9 cellular contexts compared by ENCODE assay signal in the genomic region with DNA sequence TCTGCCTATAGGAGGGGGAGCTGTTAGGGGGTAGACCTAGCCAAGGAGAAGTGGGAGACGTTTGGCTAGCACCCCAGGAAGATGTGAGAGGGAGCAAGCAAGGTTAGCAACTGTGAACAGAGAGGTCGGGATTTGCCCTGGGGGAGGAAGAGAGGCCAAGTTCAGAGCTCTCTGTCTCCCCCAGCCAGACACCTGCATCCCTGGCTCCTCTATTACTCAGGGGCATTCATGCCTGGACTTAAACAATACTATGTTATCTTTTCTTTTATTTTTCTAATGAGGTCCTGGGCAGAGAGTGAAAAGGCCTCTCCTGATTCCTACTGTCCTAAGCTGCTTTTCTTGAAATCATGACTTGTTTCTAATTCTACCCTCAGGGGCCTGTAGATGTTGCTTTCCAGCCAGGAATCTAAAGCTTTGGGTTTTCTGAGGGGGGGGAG. TPM values are rescaled to one million over a fixed set of nuclear protein-coding genes. Genes with fewer than 3 reads are reported as not detected.
DNase-seq lines count a peak whose midpoint lies in the region; ATAC-seq, FAIRE-seq and TF ChIP-seq lines count a peak whose summit lies in the region.
"Had no signal": no experiment of that assay in that cellular context is flagged by ENCODE, and none has a peak within 500 bp of the region (broad histone marks: within the 10 kb centered on the region; RNA-seq: fewer than 3 reads in every experiment).

No MANE protein-coding gene starts in this region.

- FAIRE-seq in pancreas (lab: Jason Lieb, UNC) = no peak

- POLR2A ChIA-PET in CD8-positive, alpha-beta T cell (lab: Charles Lee) = interaction anchor here (0.6 to 9.3 kb wide), 12 partner anchors 9 to 319 kb away, joined by 3 to 512 read pairs (median 19); a partner anchor contains a TSS

- H3K27me3 ChIP-seq in CD8-positive, alpha-beta T cell (ENCODE audit: insufficient read depth, low read length) = no peaks in the 10 kb centered on the region
- H3K27me3 ChIP-seq in Peyer's patch (no peaks in the 10 kb centered on the region), pancreas (no peaks in the 10 kb centered on the region)

- TF ChIP-seq POLR2A in Peyer's patch (IDR thresholded peaks at IDR 0.05) = no peak

- WGBS in pancreas, 2 donors = 16 to 26% methylated on average over 2 of the region's 2 CpGs

- peaks cover 62% of the 10 kb centered on the region for H3K4me1 ChIP-seq in CD8-positive, alpha-beta T cell (ENCODE audit: insufficient read depth, low read length)
- peaks cover 6 to 41% (median 9%) of the 10 kb centered on the region in 4 donors for H3K4me1 ChIP-seq in Peyer's patch
- H3K4me1 ChIP-seq in pancreas = peaks cover 0 to 26% (median 11%) of the 10 kb centered on the region in 3 donors

- no peaks in the 10 kb centered on the region for H3K27me3 Mint-ChIP-seq in CD8-positive, alpha-beta T cell (ENCODE audit: low read depth)

- H3K36me3 ChIP-seq in CD8-positive, alpha-beta T cell (ENCODE audit: insufficient read depth, low read length) = peaks cover 31% of the 10 kb centered on the region
- H3K36me3 ChIP-seq in Peyer's patch (peaks cover 0 to 34% (median 0%) of the 10 kb centered on the region in 3 donors), pancreas (peaks cover 5 to 25% (median 22%) of the 10 kb centered on the region in 3 donors)

- no peaks in the 10 kb centered on the region for H3K9me3 ChIP-seq in CD8-positive, alpha-beta T cell (ENCODE audit: low read length)
- H3K9me3 ChIP-seq in Peyer's patch (no peaks in the 10 kb centered on the region), pancreas (no peaks in the 10 kb centered on the region)

- intact Hi-C loops in CD8-positive, alpha-beta T cell (cut with DNase I, micrococcal nuclease) = loop anchor here in 1 of 2 experiments (5.0 kb wide), 1 partner anchor 350 kb away; a partner anchor contains a TSS
- intact Hi-C loops in pancreas (cut with DNase I) = no loop called here

- H3K4me3 ChIP-seq in CD8-positive, alpha-beta T cell (ENCODE audit: low read depth, low read length) = peak overlapping the region; percentile 98
- H3K4me3 ChIP-seq in Peyer's patch (peak overlapping the region; percentile 90 to 98 (median 97)), pancreas (peak overlapping the region; percentile 68 to 92 (median 81))

- no peak for TF ChIP-seq CTCF in CD8-positive, alpha-beta T cell (IDR thresholded peaks at IDR 0.05)
- TF ChIP-seq CTCF in Peyer's patch (IDR thresholded peaks at IDR 0.05) = no peak
- no peak for TF ChIP-seq CTCF in pancreas (IDR thresholded peaks at IDR 0.05)

- peaks cover 59% of the 10 kb centered on the region for H3K36me3 Mint-ChIP-seq in CD8-positive, alpha-beta T cell

- peak overlapping the region; percentile 94 for H3K4me3 Mint-ChIP-seq in CD8-positive, alpha-beta T cell

- peaks cover 64% of the 10 kb centered on the region for H3K4me1 Mint-ChIP-seq in CD8-positive, alpha-beta T cell (ENCODE audit: low read depth)

- no peaks in the 10 kb centered on the region for H3K9me3 Mint-ChIP-seq in CD8-positive, alpha-beta T cell

- peak in 1 of 7 experiments; percentile 14 for DNase-seq in CD8-positive, alpha-beta T cell
- DNase-seq in Peyer's patch (peak in 1 of 3 donors; percentile 46), epithelial cell of prostate (ENCODE audit: low read depth, low spot score) (no peak), pancreas (no peak), GM03348 (ENCODE audit: low spot score) (no peak), cerebellar nuclear complex (lab: John Stamatoyannopoulos, UW) (no peak)
- no peak for DNase-seq in activated effector memory CD4-positive, alpha-beta T cell treated with anti-CD3 and anti-CD28 coated beads, Interleukin-2, amount 50 U/mL, for 16 hours
- DNase-seq: KG1 had no signal

- no peak for ATAC-seq in CD8-positive, alpha-beta T cell
- ATAC-seq in pancreas = no peak
- no peak for ATAC-seq in HG03045 (IDR thresholded peaks at IDR 0.05; ENCODE audit: unreplicated experiment)

- CTCF ChIA-PET in CD8-positive, alpha-beta T cell (lab: Charles Lee) = interaction anchor here (0.7 to 11.2 kb wide), 10 partner anchors 10 to 181 kb away, joined by 3 to 320 read pairs (median 25); no protein-coding TSS in a partner anchor

- H3K27ac Mint-ChIP-seq in CD8-positive, alpha-beta T cell = peak overlapping the region; percentile 97

- H3K27ac ChIP-seq in CD8-positive, alpha-beta T cell (ENCODE audit: low read depth, low read length) = peak overlapping the region; percentile 94
- H3K27ac ChIP-seq in Peyer's patch (peak overlapping the region; percentile 31 to 100 (median 98)), epithelial cell of prostate (peak overlapping the region; percentile 91), pancreas (peak overlapping the region; percentile 96 to 100 (median 98))

RNA-seq across cellular contexts. Expression of a gene that starts 2.4 kb away (rescaled TPM):
- total RNA-seq in CD8-positive, alpha-beta T cell = 100 to 1,000 TPM; 751 to 765 TPM
- total RNA-seq in Peyer's patch = 100 to 1,000 TPM in 1 of 4 donors, 10 to 100 TPM in 3; 45.0 to 129 (median 58.8) TPM
- total RNA-seq in pancreas = 100 to 1,000 TPM in 5 of 6 donors, 10 to 100 TPM in 1; 83.1 to 452 (median 192) TPM
- 100 to 1,000 TPM; 143 to 197 TPM for polyA plus RNA-seq in pancreas

RNA-seq across cellular contexts. Expression of a gene that starts 43.2 kb away (rescaled TPM):
- total RNA-seq in CD8-positive, alpha-beta T cell = not detected
- total RNA-seq in Peyer's patch = 10 to 100 TPM; 10.5 to 33.8 (median 12.2) TPM
- 10 to 100 TPM in 4 of 6 donors, 1 to 10 TPM in 2; 4.3 to 14.6 (median 11.1) TPM for total RNA-seq in pancreas
- polyA plus RNA-seq in pancreas = 1 to 10 TPM; 3.8 to 6.5 TPM

Comparison
In these comparisons a context has a peak if more than half of its experiments do, and no peak if none do; other contexts are left out.
1. RNA of a gene that starts 43.2 kb away (total RNA-seq): 10.5 to 33.8 TPM in Peyer's patch and 4.3 to 14.6 TPM in pancreas; not detected in CD8-positive, alpha-beta T cell; every median in the first group is over 4 times any median in the second.
2. Peak in every context shown above with its lines, with median percentiles within 50 percentile points of each other: H3K27ac ChIP-seq and H3K4me3 ChIP-seq.